7 cellular contexts compared by ENCODE assay signal in the genomic region with DNA sequence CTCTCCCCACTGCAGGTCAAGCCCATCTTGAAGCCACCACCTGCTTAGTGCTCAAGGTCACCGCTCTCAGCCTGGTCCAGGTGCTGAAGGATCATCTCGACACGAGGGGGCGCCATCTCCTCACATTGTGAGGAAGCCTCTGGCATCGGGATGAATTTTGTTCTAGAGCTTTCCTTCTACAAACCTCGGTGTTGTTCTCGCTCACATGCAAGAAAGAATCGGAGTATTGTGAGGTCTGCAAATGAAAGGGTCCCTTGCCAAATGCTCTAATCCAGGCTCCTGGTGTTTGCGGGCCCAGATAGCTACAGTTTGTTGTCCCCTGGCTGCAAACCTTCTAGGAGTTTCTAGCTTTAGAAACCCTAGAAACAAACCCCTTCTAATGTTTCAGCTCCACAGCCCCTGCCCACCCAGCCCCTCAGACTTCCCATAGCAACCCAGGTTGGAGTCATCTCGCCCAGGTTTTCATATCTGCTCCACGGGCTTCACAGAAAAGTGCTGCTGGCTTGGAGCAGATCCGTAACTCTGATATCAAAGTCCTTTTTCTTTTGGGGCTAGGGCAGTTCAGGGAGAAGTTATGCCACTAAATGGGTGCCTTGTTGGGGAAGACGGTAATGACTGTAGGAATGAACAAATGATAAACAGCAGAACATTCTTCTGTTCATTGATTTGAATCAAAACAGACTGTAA. TPM values are rescaled to one million over a fixed set of nuclear protein-coding genes. Genes with fewer than 3 reads are reported as not detected.
A peak's percentile ranks its signal among the peaks of the same experiment; 100 is the strongest.
DNase-seq lines count a peak whose midpoint lies in the region; ATAC-seq, FAIRE-seq and TF ChIP-seq lines count a peak whose summit lies in the region.

No MANE protein-coding gene starts in this region.

- FAIRE-seq in GM12891 (lab: Jason Lieb, UNC) = peak; percentile 89

- H3K27ac ChIP-seq in WERI-Rb-1 (no peak overlapping the region), mammary epithelial cell (ENCODE audit: insufficient read depth, low read depth, low read length) (no peak overlapping the region)

- intact Hi-C loops in mammary epithelial cell (cut with micrococcal nuclease) = loop anchor here (2.0 to 5.0 kb wide), 5 partner anchors 53 to 708 kb away; no protein-coding TSS in a partner anchor

- H3K9ac ChIP-seq in mammary epithelial cell (ENCODE audit: insufficient read depth, low read length) = no peak overlapping the region

- dilution Hi-C loops in mammary epithelial cell (cut with HindIII; ENCODE audit: low sequenced_read_pairs) = no loop called here

- H3K4me3 ChIP-seq in WERI-Rb-1 (ENCODE audit: low read depth, low read length) = no peak overlapping the region
- no peak overlapping the region for H3K4me3 ChIP-seq in mammary epithelial cell (replicated peaks in 1 of 3; ENCODE audit: insufficient read depth in 1 of 3, low read depth in 2 of 3, low read length in 3 of 3)
- no peak overlapping the region for H3K4me3 ChIP-seq in kidney epithelial cell (ENCODE audit: low read depth, low read length)

- BruUV-seq in mammary epithelial cell (replicated peaks; lab: Mats Ljungman, UMichigan) = no TSS peak

- in situ Hi-C loops in mammary epithelial cell (cut with MboI; ENCODE audit: low sequenced_read_pairs in 2 of 2) = loop anchor here (10.0 to 25.0 kb wide), 3 partner anchors 313 to 688 kb away; a partner anchor contains a TSS

- TF ChIP-seq CTCF in WERI-Rb-1 (IDR thresholded peaks at IDR 0.05; ENCODE audit: low read depth, low read length) = peak; percentile 98
- TF ChIP-seq CTCF in mammary epithelial cell (conservative IDR thresholded peaks at IDR 0.05 in 1 of 2, IDR thresholded peaks at IDR 0.05 in 1 of 2; ENCODE audit: extremely low read depth in 1 of 2, insufficient read depth in 1 of 2, low read depth in 1 of 2, low read length in 2 of 2) = peak; percentile 92 to 95
- peak; percentile 85 for TF ChIP-seq CTCF in kidney epithelial cell (IDR thresholded peaks at IDR 0.05; ENCODE audit: insufficient read depth, low read length, poor library complexity, severe bottlenecking)

- no peaks in the 10 kb centered on the region for H3K36me3 ChIP-seq in WERI-Rb-1
- no peaks in the 10 kb centered on the region for H3K36me3 ChIP-seq in mammary epithelial cell (ENCODE audit: insufficient read depth, low read length)
- H3K36me3 ChIP-seq in kidney epithelial cell (ENCODE audit: control insufficient read depth, insufficient read depth, low read length) = no peaks in the 10 kb centered on the region

- TF ChIP-seq POLR2A in GM12891 (IDR thresholded peaks at IDR 0.05; ENCODE audit: low read depth, low read length) = no peak

- CTCF ChIA-PET in mammary epithelial cell (lab: Charles Lee; ENCODE audit: low non-redundant PET) = interaction anchor here (0.6 to 1.5 kb wide), 6 partner anchors 12 to 599 kb away, joined by 3 to 13 read pairs (median 4); a partner anchor contains a TSS

- DNase-seq in GM12891 (ENCODE audit: insufficient read length, low spot score) = no peak
- peak; percentile 76 for DNase-seq in NCI-H2171 treated with DMSO at 0.1 percent for 48 hours (lab: John Stamatoyannopoulos, UW)
- peak; percentile 87 for DNase-seq in WERI-Rb-1
- peak; percentile 52 for DNase-seq in mammary epithelial cell
- no peak for DNase-seq in kidney epithelial cell (ENCODE audit: low read depth)
- DNase-seq in stimulated activated CD4-positive, alpha-beta T cell treated with anti-CD3 and anti-CD28 coated beads, Interleukin-1b, Interleukin-23, amount 100 ng/mL, for 4 hours (ENCODE audit: low read depth in 2 of 2) = peak; percentile 90 to 92

- H3K4me2 ChIP-seq in mammary epithelial cell (ENCODE audit: insufficient read depth, low read depth, low read length) = no peak overlapping the region

- H3K27me3 ChIP-seq in WERI-Rb-1 (ENCODE audit: insufficient read depth, low read depth, severe bottlenecking) = peaks cover 23% of the 10 kb centered on the region
- H3K27me3 ChIP-seq in mammary epithelial cell (ENCODE audit: insufficient read depth, low read length) = no peaks in the 10 kb centered on the region
- H3K27me3 ChIP-seq in kidney epithelial cell (ENCODE audit: control insufficient read depth, insufficient read depth, low read length) = no peaks in the 10 kb centered on the region

- peak; percentile 90 for ATAC-seq in HG03064 (IDR thresholded peaks at IDR 0.05; ENCODE audit: low read depth, unreplicated experiment)

- no peaks in the 10 kb centered on the region for H4K20me1 ChIP-seq in mammary epithelial cell (ENCODE audit: insufficient read depth, low read length)

- no peaks in the 10 kb centered on the region for H3K79me2 ChIP-seq in mammary epithelial cell (ENCODE audit: insufficient read depth, low read length)

- peaks cover 9% of the 10 kb centered on the region for H3K4me1 ChIP-seq in mammary epithelial cell (ENCODE audit: insufficient read depth, low read length)

- WGBS in mammary epithelial cell (ENCODE audit: low coverage, missing lambda C conversion rate) = 13% methylated on average over 13 of the region's 13 CpGs

- H3K9me3 ChIP-seq in WERI-Rb-1 (ENCODE audit: severe bottlenecking) (no peaks in the 10 kb centered on the region), mammary epithelial cell (replicated peaks; ENCODE audit: insufficient read depth, low read length) (no peaks in the 10 kb centered on the region)

- peak overlapping the region; percentile 47 for H2AFZ ChIP-seq in mammary epithelial cell (ENCODE audit: low read depth, low read length)

TF ChIP-seq in GM12891, 5 proteins besides CTCF, POLR2A, EP300 and RAD21:
- TF ChIP-seq PAX5 (IDR thresholded peaks at IDR 0.05; ENCODE audit: insufficient read depth, low read length, severe bottlenecking) = no peak
- no peak for TF ChIP-seq POU2F2 (IDR thresholded peaks at IDR 0.05; ENCODE audit: low read depth, low read length)
- no peak for TF ChIP-seq SPI1 (IDR thresholded peaks at IDR 0.05; ENCODE audit: low read depth, low read length)
- no peak for TF ChIP-seq POLR2AphosphoS5 (IDR thresholded peaks at IDR 0.05; ENCODE audit: low read depth, low read length)

RNA-seq across cellular contexts. Expression of a gene that starts 8.6 kb away (rescaled TPM):
- polyA plus RNA-seq in GM12891 (2012; ENCODE audit: low read depth, missing spikeins) = 368 TPM
- total RNA-seq in mammary epithelial cell = 100 to 1,000 TPM in 1 of 2 donors, 10 to 100 TPM in 1; 84.7 to 157 TPM
- polyA plus RNA-seq in mammary epithelial cell = 218 TPM
- polyA minus RNA-seq in mammary epithelial cell = 150 TPM
- 242 and 286 TPM in 2 replicates for total RNA-seq in kidney epithelial cell

Comparison
In these comparisons a context has a peak if more than half of its experiments do, and no peak if none do; other contexts are left out.
1. DNase-seq: peak in NCI-H2171 treated with DMSO at 0.1 percent for 48 hours (single experiment), WERI-Rb-1 (single experiment), mammary epithelial cell (single experiment) and stimulated activated CD4-positive, alpha-beta T cell treated with anti-CD3 and anti-CD28 coated beads, Interleukin-1b, Interleukin-23, amount 100 ng/mL, for 4 hours (2 of 2); none in GM12891 (single experiment) and kidney epithelial cell (single experiment).
2. Peak in every context shown above with its lines, with median percentiles within 50 percentile points of each other: CTCF ChIP-seq.